1 cellular context compared by ENCODE assay signal in genomic region chr5:150750469-150750868, GRCh38.
TF ChIP-seq lines count a peak whose summit lies in the region.

No MANE protein-coding gene starts in this region.

TF ChIP-seq in IMR-90, 13 proteins besides CTCF, POLR2A, EP300 and RAD21:
- TF ChIP-seq USF2 (IDR thresholded peaks at IDR 0.05; ENCODE audit: low read depth, low read length), result no peak
- TF ChIP-seq RFX5 (IDR thresholded peaks at IDR 0.05; ENCODE audit: low read depth, low read length), result no peak
- TF ChIP-seq FOS (IDR thresholded peaks at IDR 0.05; ENCODE audit: low read depth, low read length), result peak; percentile 48; the same call in 1 of the 2 replicates
- no peak for TF ChIP-seq RCOR1 (IDR thresholded peaks at IDR 0.05; ENCODE audit: insufficient replicate concordance, low read length)
